16 cellular contexts compared by ENCODE assay signal in the genomic region with DNA sequence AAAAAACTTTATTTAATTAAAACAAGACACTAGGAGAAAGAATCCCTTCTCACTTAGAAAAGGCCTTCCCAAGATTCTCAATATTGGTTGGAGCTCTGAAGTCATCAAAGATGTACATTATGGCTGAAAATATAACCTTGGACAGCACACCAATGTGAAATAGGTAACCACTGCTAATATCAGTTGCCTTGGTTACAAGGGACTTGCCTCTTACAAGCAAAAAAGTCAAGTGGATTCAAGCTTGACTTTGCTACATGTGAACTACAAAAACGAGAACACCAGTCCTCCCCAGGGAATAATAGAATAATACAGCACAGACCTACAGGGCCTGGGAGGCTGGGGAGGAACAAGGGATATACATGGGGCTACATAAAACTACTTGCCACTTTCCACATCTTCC. TPM values are rescaled to one million over a fixed set of nuclear protein-coding genes. Genes with fewer than 3 reads are reported as not detected.
DNase-seq lines count a peak whose midpoint lies in the region; ATAC-seq and TF ChIP-seq lines count a peak whose summit lies in the region.
"Had no signal": no experiment of that assay in that cellular context is flagged by ENCODE, and none has a peak within 500 bp of the region (broad histone marks: within the 10 kb centered on the region; RNA-seq: fewer than 3 reads in every experiment).

No MANE protein-coding gene starts in this region.

- H3K27ac Mint-ChIP-seq in Caco-2 (ENCODE audit: unreplicated experiment) (no peak overlapping the region), chondrocyte (ENCODE audit: unreplicated experiment) (no peak overlapping the region)
- no peak overlapping the region for H3K27ac Mint-ChIP-seq in activated naive CD4-positive, alpha-beta T cell treated with anti-CD3 and anti-CD28 coated beads, Interleukin-2, amount 10 ng/mL, durations not matched to agents 7 days and 5 days

- intact Hi-C loops in Caco-2 (cut with micrococcal nuclease; ENCODE audit: unreplicated experiment): no loop called here

- TF ChIP-seq EP300 in Ishikawa (IDR thresholded peaks at IDR 0.05; ENCODE audit: borderline replicate concordance): no peak

- BruUV-seq in Caco-2 (replicated peaks; lab: Mats Ljungman, UMichigan): no TSS peak

- no peaks in the 10 kb centered on the region for H3K4me1 ChIP-seq in Caco-2

- DNase-seq in DMS153 treated with DMSO at 0.1 percent for 48 hours (lab: John Stamatoyannopoulos, UW; ENCODE audit: unreplicated experiment) (peak; percentile 15), Caco-2 (no peak), RPMI8226 (no peak), chondrocyte (ENCODE audit: low spot score) (no peak)
- no peak for DNase-seq in activated naive CD4-positive, alpha-beta T cell treated with anti-CD3 and anti-CD28 coated beads, Interleukin-2, amount 10 ng/mL, durations not matched to agents 7 days and 5 days
- DNase-seq: activated CD8-positive, alpha-beta memory T cell treated with anti-CD3 and anti-CD28 coated beads for 24 hours; activated naive CD4-positive, alpha-beta T cell; EL; NCI-H82; stimulated activated CD4-positive, alpha-beta T cell treated with anti-CD3 and anti-CD28 coated beads, Interleukin-2, amount 100 ng/mL, for 24 hours; stimulated activated naive CD4-positive, alpha-beta T cell had no signal

- no peaks in the 10 kb centered on the region for H3K36me3 ChIP-seq in Caco-2 (ENCODE audit: control insufficient read depth, insufficient read depth, low read length)
- H3K36me3 ChIP-seq: HAP-1 had no signal

- POLR2A ChIA-PET in Caco-2 (lab: Charles Lee): no interaction called here

- H3K36me3 Mint-ChIP-seq in Caco-2 (ENCODE audit: insufficient read depth, unreplicated experiment): no peaks in the 10 kb centered on the region
- no peaks in the 10 kb centered on the region for H3K36me3 Mint-ChIP-seq in chondrocyte (ENCODE audit: low read depth)
- H3K36me3 Mint-ChIP-seq in activated naive CD4-positive, alpha-beta T cell treated with anti-CD3 and anti-CD28 coated beads, Interleukin-2, amount 10 ng/mL, durations not matched to agents 7 days and 5 days: no peaks in the 10 kb centered on the region

- no peak overlapping the region for H3K4me3 ChIP-seq in Caco-2 (ENCODE audit: low read depth, low read length)
- H3K4me3 ChIP-seq: HAP-1 had no signal

- no peaks in the 10 kb centered on the region for H3K27me3 ChIP-seq in Caco-2 (replicated peaks; ENCODE audit: control insufficient read depth, insufficient read depth, low read length)

- H3K27me3 Mint-ChIP-seq in Caco-2 (ENCODE audit: insufficient read depth, unreplicated experiment) (no peaks in the 10 kb centered on the region), chondrocyte (ENCODE audit: low read depth) (no peaks in the 10 kb centered on the region)
- peaks cover 19% of the 10 kb centered on the region for H3K27me3 Mint-ChIP-seq in activated naive CD4-positive, alpha-beta T cell treated with anti-CD3 and anti-CD28 coated beads, Interleukin-2, amount 10 ng/mL, durations not matched to agents 7 days and 5 days

- no peaks in the 10 kb centered on the region for H3K9me3 ChIP-seq in Caco-2
- H3K9me3 ChIP-seq: HAP-1 had no signal

- H3K4me1 Mint-ChIP-seq in Caco-2 (ENCODE audit: low read depth, unreplicated experiment) (no peaks in the 10 kb centered on the region), chondrocyte (ENCODE audit: low read depth) (peaks cover 3% of the 10 kb centered on the region)
- no peaks in the 10 kb centered on the region for H3K4me1 Mint-ChIP-seq in activated naive CD4-positive, alpha-beta T cell treated with anti-CD3 and anti-CD28 coated beads, Interleukin-2, amount 10 ng/mL, durations not matched to agents 7 days and 5 days

- H3K9me3 Mint-ChIP-seq in Caco-2 (ENCODE audit: unreplicated experiment) (no peaks in the 10 kb centered on the region), chondrocyte (ENCODE audit: low read depth) (no peaks in the 10 kb centered on the region)
- no peaks in the 10 kb centered on the region for H3K9me3 Mint-ChIP-seq in activated naive CD4-positive, alpha-beta T cell treated with anti-CD3 and anti-CD28 coated beads, Interleukin-2, amount 10 ng/mL, durations not matched to agents 7 days and 5 days

- CTCF ChIA-PET in Caco-2 (lab: Charles Lee): no interaction called here
- CTCF ChIA-PET in activated naive CD4-positive, alpha-beta T cell treated with anti-CD3 and anti-CD28 coated beads, Interleukin-2, amount 10 ng/mL, durations not matched to agents 7 days and 5 days (lab: Charles Lee): interaction anchor here (1.4 kb wide), 1 partner anchor 170 kb away, joined by 4 read pairs; no protein-coding TSS in a partner anchor

- TF ChIP-seq RAD21 in Ishikawa (IDR thresholded peaks at IDR 0.05; ENCODE audit: low read depth): no peak

- TF ChIP-seq CTCF in Caco-2 (IDR thresholded peaks at IDR 0.05; ENCODE audit: insufficient read depth in 1 of 2, low read depth in 1 of 2, low read length in 1 of 2, severe bottlenecking in 1 of 2, unreplicated experiment in 1 of 2) (no peak), chondrocyte (IDR thresholded peaks at IDR 0.05) (no peak)

- peak; percentile 63 for ATAC-seq in GM19043 (IDR thresholded peaks at IDR 0.05; ENCODE audit: low read depth, unreplicated experiment)
- ATAC-seq in HG02885 (IDR thresholded peaks at IDR 0.05; ENCODE audit: poor library complexity, unreplicated experiment): peak; percentile 64
- ATAC-seq: Right ventricle myocardium inferior had no signal

- H3K4me3 Mint-ChIP-seq in Caco-2 (ENCODE audit: unreplicated experiment) (no peak overlapping the region), chondrocyte (ENCODE audit: unreplicated experiment) (no peak overlapping the region)
- no peak overlapping the region for H3K4me3 Mint-ChIP-seq in activated naive CD4-positive, alpha-beta T cell treated with anti-CD3 and anti-CD28 coated beads, Interleukin-2, amount 10 ng/mL, durations not matched to agents 7 days and 5 days

TF ChIP-seq in Ishikawa, 13 proteins besides CTCF, POLR2A, EP300 and RAD21:
- TF ChIP-seq, protein P1, sequence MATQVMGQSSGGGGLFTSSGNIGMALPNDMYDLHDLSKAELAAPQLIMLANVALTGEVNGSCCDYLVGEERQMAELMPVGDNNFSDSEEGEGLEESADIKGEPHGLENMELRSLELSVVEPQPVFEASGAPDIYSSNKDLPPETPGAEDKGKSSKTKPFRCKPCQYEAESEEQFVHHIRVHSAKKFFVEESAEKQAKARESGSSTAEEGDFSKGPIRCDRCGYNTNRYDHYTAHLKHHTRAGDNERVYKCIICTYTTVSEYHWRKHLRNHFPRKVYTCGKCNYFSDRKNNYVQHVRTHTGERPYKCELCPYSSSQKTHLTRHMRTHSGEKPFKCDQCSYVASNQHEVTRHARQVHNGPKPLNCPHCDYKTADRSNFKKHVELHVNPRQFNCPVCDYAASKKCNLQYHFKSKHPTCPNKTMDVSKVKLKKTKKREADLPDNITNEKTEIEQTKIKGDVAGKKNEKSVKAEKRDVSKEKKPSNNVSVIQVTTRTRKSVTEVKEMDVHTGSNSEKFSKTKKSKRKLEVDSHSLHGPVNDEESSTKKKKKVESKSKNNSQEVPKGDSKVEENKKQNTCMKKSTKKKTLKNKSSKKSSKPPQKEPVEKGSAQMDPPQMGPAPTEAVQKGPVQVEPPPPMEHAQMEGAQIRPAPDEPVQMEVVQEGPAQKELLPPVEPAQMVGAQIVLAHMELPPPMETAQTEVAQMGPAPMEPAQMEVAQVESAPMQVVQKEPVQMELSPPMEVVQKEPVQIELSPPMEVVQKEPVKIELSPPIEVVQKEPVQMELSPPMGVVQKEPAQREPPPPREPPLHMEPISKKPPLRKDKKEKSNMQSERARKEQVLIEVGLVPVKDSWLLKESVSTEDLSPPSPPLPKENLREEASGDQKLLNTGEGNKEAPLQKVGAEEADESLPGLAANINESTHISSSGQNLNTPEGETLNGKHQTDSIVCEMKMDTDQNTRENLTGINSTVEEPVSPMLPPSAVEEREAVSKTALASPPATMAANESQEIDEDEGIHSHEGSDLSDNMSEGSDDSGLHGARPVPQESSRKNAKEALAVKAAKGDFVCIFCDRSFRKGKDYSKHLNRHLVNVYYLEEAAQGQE (IDR thresholded peaks at IDR 0.05; ENCODE audit: low read depth): peak; percentile 31; the same call in 1 of the 2 replicates
- TF ChIP-seq EGR1 (IDR thresholded peaks at IDR 0.05): no peak

RNA-seq across cellular contexts. Expression of a gene that starts 46.1 kb away (rescaled TPM):
- 89.8 and 91.4 TPM in 2 replicates for total RNA-seq in Caco-2 (2022)
- 16.1 to 18.5 TPM (median 17.5 TPM) in 3 replicates for total RNA-seq in chondrocyte
